In genomic region chr6:112008482-112008881, GRCh38 we compare ENCODE assay signal across 22 cellular contexts. TPM values are rescaled to one million over a fixed set of nuclear protein-coding genes. Genes with fewer than 3 reads are reported as not detected.
A peak's percentile ranks its signal among the peaks of the same experiment; 100 is the strongest.
DNase-seq lines count a peak whose midpoint lies in the region; FAIRE-seq and TF ChIP-seq lines count a peak whose summit lies in the region.
"Had no signal": no experiment of that assay in that cellular context is flagged by ENCODE, and none has a peak within 500 bp of the region (broad histone marks: within the 10 kb centered on the region; RNA-seq: fewer than 3 reads in every experiment).

No MANE protein-coding gene starts in this region.

- no TSS peak for BruUV-seq in Calu3 (replicated peaks; lab: Mats Ljungman, UMichigan)

- H3K9me3 Mint-ChIP-seq in T-helper 2 cell treated with Interferon-gamma antibody and Interleukin-4, amounts not matched to agents 5 μg/mL and 100 μg/mL, for 36 hours: no peaks in the 10 kb centered on the region
- H3K9me3 Mint-ChIP-seq in HFFc6: no peaks in the 10 kb centered on the region
- no peaks in the 10 kb centered on the region for H3K9me3 Mint-ChIP-seq in astrocyte (ENCODE audit: unreplicated experiment)
- no peaks in the 10 kb centered on the region for H3K9me3 Mint-ChIP-seq in Calu3 (ENCODE audit: low read depth, unreplicated experiment)
- H3K9me3 Mint-ChIP-seq: GM23338 had no signal

- no peak overlapping the region for H3K4me3 Mint-ChIP-seq in T-helper 2 cell treated with Interferon-gamma antibody and Interleukin-4, amounts not matched to agents 5 μg/mL and 100 μg/mL, for 36 hours
- H3K4me3 Mint-ChIP-seq in HFFc6: 0 out of 2 replicates have a peak overlapping the region, but pooled peaks have one; percentile 6
- no peak overlapping the region for H3K4me3 Mint-ChIP-seq in astrocyte (ENCODE audit: unreplicated experiment)
- H3K4me3 Mint-ChIP-seq in Calu3 (ENCODE audit: low read depth, unreplicated experiment): no peak overlapping the region
- H3K4me3 Mint-ChIP-seq: GM23338 had no signal

- H3K9ac ChIP-seq in astrocyte (ENCODE audit: low read length) (no peak overlapping the region), stomach smooth muscle (ENCODE audit: low read length in 2 of 2) (no peak overlapping the region)
- H3K9ac ChIP-seq: KMS-11 had no signal

- H4K20me1 ChIP-seq in astrocyte (ENCODE audit: insufficient read depth, low read length): no peaks in the 10 kb centered on the region

- CTCF ChIA-PET in Calu3 (lab: Charles Lee): interaction anchor here (0.5 to 0.6 kb wide), 2 partner anchors 35 to 412 kb away, joined by 4 read pairs; no protein-coding TSS in a partner anchor

- H3K36me3 ChIP-seq in astrocyte (ENCODE audit: insufficient read depth, low read length): no peaks in the 10 kb centered on the region
- H3K36me3 ChIP-seq in stomach smooth muscle (ENCODE audit: control insufficient read depth in 2 of 2, insufficient read depth in 2 of 2, low read length in 2 of 2): no peaks in the 10 kb centered on the region
- H3K36me3 ChIP-seq: HAP-1 had no signal

- no peaks in the 10 kb centered on the region for H3K36me3 Mint-ChIP-seq in T-helper 2 cell treated with Interferon-gamma antibody and Interleukin-4, amounts not matched to agents 5 μg/mL and 100 μg/mL, for 36 hours (ENCODE audit: low read depth)
- H3K36me3 Mint-ChIP-seq in HFFc6 (ENCODE audit: low read depth): no peaks in the 10 kb centered on the region
- H3K36me3 Mint-ChIP-seq in astrocyte (ENCODE audit: low read depth, unreplicated experiment): no peaks in the 10 kb centered on the region
- H3K36me3 Mint-ChIP-seq in Calu3 (ENCODE audit: insufficient read depth, unreplicated experiment): no peaks in the 10 kb centered on the region

- H3K27ac ChIP-seq in astrocyte (ENCODE audit: low read depth, low read length) (no peak overlapping the region), stomach smooth muscle (ENCODE audit: low read length) (peak overlapping the region; percentile 6)
- H3K27ac ChIP-seq: KMS-11 had no signal

- H3K27me3 ChIP-seq in astrocyte (ENCODE audit: insufficient read depth, low read length) (no peaks in the 10 kb centered on the region), stomach smooth muscle (ENCODE audit: control insufficient read depth in 1 of 2, insufficient read depth in 2 of 2, low read length in 2 of 2) (no peaks in the 10 kb centered on the region)

- no peaks in the 10 kb centered on the region for H3K9me3 ChIP-seq in astrocyte (ENCODE audit: insufficient read depth, low read depth, low read length)
- no peaks in the 10 kb centered on the region for H3K9me3 ChIP-seq in stomach smooth muscle (ENCODE audit: control insufficient read depth in 2 of 2, low read length in 2 of 2)
- H3K9me3 ChIP-seq: HAP-1 had no signal

- FAIRE-seq in astrocyte (lab: Jason Lieb, UNC): no peak
- FAIRE-seq: GM12891 had no signal

- H3K4me3 ChIP-seq in astrocyte (ENCODE audit: insufficient read depth, low read depth, low read length) (no peak overlapping the region), stomach smooth muscle (ENCODE audit: low read length in 2 of 2) (no peak overlapping the region)
- H3K4me3 ChIP-seq: GM23338, HAP-1 had no signal

- H2AFZ ChIP-seq in astrocyte (ENCODE audit: low read depth, low read length): no peak overlapping the region

- peaks cover 15% of the 10 kb centered on the region for H3K4me1 Mint-ChIP-seq in T-helper 2 cell treated with Interferon-gamma antibody and Interleukin-4, amounts not matched to agents 5 μg/mL and 100 μg/mL, for 36 hours (ENCODE audit: low read depth)
- H3K4me1 Mint-ChIP-seq in HFFc6 (ENCODE audit: low read depth): peaks cover 55% of the 10 kb centered on the region
- H3K4me1 Mint-ChIP-seq in astrocyte (ENCODE audit: low read depth, unreplicated experiment): peaks cover 11% of the 10 kb centered on the region
- H3K4me1 Mint-ChIP-seq in Calu3 (ENCODE audit: low read depth, unreplicated experiment): peaks cover 7% of the 10 kb centered on the region

- H3K27me3 Mint-ChIP-seq in T-helper 2 cell treated with Interferon-gamma antibody and Interleukin-4, amounts not matched to agents 5 μg/mL and 100 μg/mL, for 36 hours (ENCODE audit: low read depth): no peaks in the 10 kb centered on the region
- H3K27me3 Mint-ChIP-seq in HFFc6 (ENCODE audit: insufficient read depth) (no peaks in the 10 kb centered on the region), astrocyte (ENCODE audit: low read depth, unreplicated experiment) (peaks cover 1% of the 10 kb centered on the region), Calu3 (ENCODE audit: unreplicated experiment) (no peaks in the 10 kb centered on the region)

- H3K4me2 ChIP-seq in astrocyte (ENCODE audit: low read length): no peak overlapping the region
- H3K4me2 ChIP-seq: GM23338, KMS-11 had no signal

- no peak for DNase-seq in T-helper 2 cell treated with Interferon-gamma antibody and Interleukin-4, amounts not matched to agents 5 μg/mL and 100 μg/mL, for 36 hours (ENCODE audit: low spot score)
- DNase-seq in T-helper 2 cell (no peak), HFFc6 (peak; percentile 16), astrocyte (ENCODE audit: low read depth) (peak; percentile 34), C1 segment of cervical spinal cord (lab: John Stamatoyannopoulos, UW) (no peak), Calu3 (no peak), pons (ENCODE audit: low spot score) (no peak)
- DNase-seq: 8988T, DND-41, NCI-H1105 treated with DMSO at 0.1 percent for 48 hours, NCI-H2081, NCI-H2171 treated with DMSO at 0.1 percent for 48 hours, NCI-H524 treated with DMSO at 0.1 percent for 48 hours had no signal

- H3K79me2 ChIP-seq in astrocyte (ENCODE audit: insufficient read depth, low read length): no peaks in the 10 kb centered on the region

- TF ChIP-seq CTCF in HFFc6 (IDR thresholded peaks at IDR 0.05) (no peak), astrocyte (IDR thresholded peaks at IDR 0.05; ENCODE audit: insufficient read depth, low read depth, low read length) (no peak), Calu3 (IDR thresholded peaks at IDR 0.05; ENCODE audit: unreplicated experiment) (no peak)

- intact Hi-C loops in Calu3 (cut with micrococcal nuclease; ENCODE audit: unreplicated experiment): no loop called here

- H3K4me1 ChIP-seq in astrocyte (ENCODE audit: insufficient read depth, low read length): peaks cover 5% of the 10 kb centered on the region
- peaks cover 26% of the 10 kb centered on the region for H3K4me1 ChIP-seq in stomach smooth muscle (ENCODE audit: control insufficient read depth, insufficient read depth, low read length)
- H3K4me1 ChIP-seq: HAP-1 had no signal

- H3K27ac Mint-ChIP-seq in T-helper 2 cell treated with Interferon-gamma antibody and Interleukin-4, amounts not matched to agents 5 μg/mL and 100 μg/mL, for 36 hours: peak overlapping the region; percentile 23
- peak overlapping the region; percentile 20; the same call in 1 of the 2 replicates for H3K27ac Mint-ChIP-seq in HFFc6
- no peak overlapping the region for H3K27ac Mint-ChIP-seq in astrocyte (ENCODE audit: unreplicated experiment)
- no peak overlapping the region for H3K27ac Mint-ChIP-seq in Calu3 (ENCODE audit: unreplicated experiment)
- H3K27ac Mint-ChIP-seq: GM23338 had no signal

RNA-seq across cellular contexts. Expression of gene CCN6, which starts 45.4 kb away (rescaled TPM):
- total RNA-seq in HFFc6 (2021; fragmentation: NEBNext Ultra II Directional; extraction: Animal tissue kit (Norgen Biotek cat#: 25700)): not detected
- total RNA-seq in astrocyte (not detected in 2 replicates), Calu3 (2022) (not detected in 2 replicates)
- total RNA-seq: G401, GM23338, HT1080, Right ventricle myocardium inferior, SK-MEL-5 had no signal

Comparison
In these comparisons a context has a peak if more than half of its experiments do, and no peak if none do; other contexts are left out.
1. DNase-seq: peak in HFFc6 (single experiment) and astrocyte (single experiment); none in T-helper 2 cell treated with Interferon-gamma antibody and Interleukin-4, amounts not matched to agents 5 μg/mL and 100 μg/mL, for 36 hours (single experiment), T-helper 2 cell (0 of 5), C1 segment of cervical spinal cord (0 of 14), Calu3 (single experiment) and pons (single experiment).
2. H3K27ac Mint-ChIP-seq: peak in T-helper 2 cell treated with Interferon-gamma antibody and Interleukin-4, amounts not matched to agents 5 μg/mL and 100 μg/mL, for 36 hours (single experiment) and HFFc6 (single experiment); none in astrocyte (single experiment) and Calu3 (single experiment).